7 cellular contexts compared by ENCODE assay signal in genomic region chr14:24031331-24031730, GRCh38. TPM values are rescaled to one million over a fixed set of nuclear protein-coding genes. Genes with fewer than 3 reads are reported as not detected.
"Had no signal": no experiment of that assay in that cellular context is flagged by ENCODE, and none has a peak within 500 bp of the region (broad histone marks: within the 10 kb centered on the region; RNA-seq: fewer than 3 reads in every experiment).

No MANE protein-coding gene starts in this region.

RNA-seq across cellular contexts. Expression of gene CPNE6, which starts 40.0 kb away (rescaled TPM):
- total RNA-seq: stomach, subcutaneous adipose tissue, suprapubic skin, tibial nerve, upper lobe of left lung, upper lobe of right lung, vagina had no signal
